ENCODE assay signal across 16 cellular contexts in genomic region chr3:57128863-57129602, GRCh38. TPM values are rescaled to one million over a fixed set of nuclear protein-coding genes. Genes with fewer than 3 reads are reported as not detected.
DNase-seq lines count a peak whose midpoint lies in the region; ATAC-seq and TF ChIP-seq lines count a peak whose summit lies in the region.
"Had no signal": no experiment of that assay in that cellular context is flagged by ENCODE, and none has a peak within 500 bp of the region (broad histone marks: within the 10 kb centered on the region; RNA-seq: fewer than 3 reads in every experiment).

No MANE protein-coding gene starts in this region.

- no peak overlapping the region for H4K8ac ChIP-seq in mesenchymal stem cell (ENCODE audit: low read length)

- H3K27me3 ChIP-seq in mesenchymal stem cell (ENCODE audit: control insufficient read depth in 1 of 2, insufficient read depth in 1 of 2, low read length in 2 of 2) = peaks cover 0 to 3% of the 10 kb centered on the region in 2 experiments
- no peaks in the 10 kb centered on the region for H3K27me3 ChIP-seq in suprapubic skin
- H3K27me3 ChIP-seq: BLaER1, stomach had no signal

- H2BK15ac ChIP-seq in mesenchymal stem cell (ENCODE audit: low read depth, poor library complexity, severe bottlenecking) = no peak overlapping the region

- no peak overlapping the region for H3K23ac ChIP-seq in mesenchymal stem cell (ENCODE audit: low read length in 2 of 2)

- no peak for TF ChIP-seq CTCF in suprapubic skin (IDR thresholded peaks at IDR 0.05)

- H3K36me3 ChIP-seq in mesenchymal stem cell (ENCODE audit: control insufficient read depth in 1 of 2, insufficient read depth in 2 of 2, low read depth in 1 of 2, low read length in 2 of 2) = no peaks in the 10 kb centered on the region
- H3K36me3 ChIP-seq in suprapubic skin = no peaks in the 10 kb centered on the region
- H3K36me3 ChIP-seq: BLaER1, stomach had no signal

- no peak overlapping the region for H2BK12ac ChIP-seq in mesenchymal stem cell (ENCODE audit: low read length in 2 of 2)

- H3K4me3 ChIP-seq in mesenchymal stem cell (ENCODE audit: insufficient read depth in 1 of 2, low read depth in 1 of 2, low read length in 2 of 2) = peak overlapping the region in 1 of 2 experiments; percentile 68
- peak overlapping the region; percentile 10 for H3K4me3 ChIP-seq in suprapubic skin
- H3K4me3 ChIP-seq: BLaER1, K562, stomach had no signal

- H3K18ac ChIP-seq in mesenchymal stem cell (ENCODE audit: low read depth in 1 of 2, low read length in 2 of 2) = no peak overlapping the region

- no peak overlapping the region for H3K4me2 ChIP-seq in mesenchymal stem cell (ENCODE audit: low read length, poor library complexity, severe bottlenecking)
- H3K4me2 ChIP-seq: BLaER1 had no signal

- H2AK5ac ChIP-seq in mesenchymal stem cell (ENCODE audit: low read length, severe bottlenecking) = no peak overlapping the region

- ATAC-seq in GM19035 (IDR thresholded peaks at IDR 0.05; ENCODE audit: unreplicated experiment) (no peak), GM21390 (IDR thresholded peaks at IDR 0.05; ENCODE audit: unreplicated experiment) (no peak)
- ATAC-seq: K562 had no signal

- H3K27ac ChIP-seq in mesenchymal stem cell (ENCODE audit: low read length, poor library complexity, severe bottlenecking) (no peak overlapping the region), suprapubic skin (peak overlapping the region; percentile 52)
- H3K27ac ChIP-seq: BLaER1, parathyroid adenoma had no signal

- no peak overlapping the region for H3K4ac ChIP-seq in mesenchymal stem cell (ENCODE audit: low read depth in 1 of 2, low read length in 2 of 2)

- no peak overlapping the region for H2AFZ ChIP-seq in mesenchymal stem cell (ENCODE audit: low read depth, low read length)
- H2AFZ ChIP-seq: parathyroid adenoma had no signal

- no peak overlapping the region for H2BK5ac ChIP-seq in mesenchymal stem cell (ENCODE audit: low read depth, low read length, poor library complexity, severe bottlenecking)

- no peak for TF ChIP-seq EP300 in suprapubic skin (IDR thresholded peaks at IDR 0.05)

- H3K4me1 ChIP-seq in mesenchymal stem cell (ENCODE audit: control insufficient read depth, insufficient read depth, low read depth, low read length) (peaks cover 5% of the 10 kb centered on the region), suprapubic skin (peaks cover 9% of the 10 kb centered on the region)
- H3K4me1 ChIP-seq: BLaER1, parathyroid adenoma had no signal

- no peak overlapping the region for H3K14ac ChIP-seq in mesenchymal stem cell (ENCODE audit: low read length in 2 of 2)

- no peak overlapping the region for H2BK120ac ChIP-seq in mesenchymal stem cell (ENCODE audit: low read depth, low read length)

- WGBS in mesenchymal stem cell = 57% methylated on average over 9 of the region's 12 CpGs
- 68% methylated on average over 12 of the region's 12 CpGs for WGBS in suprapubic skin

- TF ChIP-seq POLR2A in suprapubic skin (IDR thresholded peaks at IDR 0.05) = no peak

- H3K9me3 ChIP-seq in mesenchymal stem cell (ENCODE audit: control insufficient read depth, low read length) (no peaks in the 10 kb centered on the region), suprapubic skin (no peaks in the 10 kb centered on the region)
- H3K9me3 ChIP-seq: BLaER1, stomach had no signal

- no peaks in the 10 kb centered on the region for H3K79me1 ChIP-seq in mesenchymal stem cell (replicated peaks; ENCODE audit: low read length, poor library complexity, severe bottlenecking)

- H4K91ac ChIP-seq in mesenchymal stem cell (ENCODE audit: low read length) = no peak overlapping the region

- DNase-seq in MV-4-11 (lab: John Stamatoyannopoulos, UW) (peak; percentile 38), dermis blood vessel endothelial cell (peak; percentile 17), mesenchymal stem cell (peak; percentile 15), suprapubic skin (ENCODE audit: low spot score in 2 of 2) (no peak), foreskin melanocyte (no peak)
- DNase-seq: activated gamma-delta T cell; NCI-H1092 treated with DMSO at 0.1 percent for 48 hours; NCI-H2171; RPMI8226; stimulated activated CD4-positive, alpha-beta T cell treated with anti-CD3 and anti-CD28 coated beads, Interleukin-15, amount 100 ng/mL, for 24 hours; stomach had no signal

- H3K9ac ChIP-seq in mesenchymal stem cell (ENCODE audit: low read length) = peak overlapping the region; percentile 85
- H3K9ac ChIP-seq: BLaER1, parathyroid adenoma had no signal

RNA-seq across cellular contexts. Expression of gene IL17RD, which starts 36.1 kb away (rescaled TPM):
- total RNA-seq in dermis blood vessel endothelial cell (0.51 and 0.65 TPM in 2 replicates), suprapubic skin (1 to 10 TPM; 2.2 to 6.1 (median 3.7) TPM)
- polyA plus RNA-seq in mesenchymal stem cell (2013, experiment 1 of 2) = 0.65 TPM
- polyA plus RNA-seq in mesenchymal stem cell (2013, experiment 2 of 2) = 0.58 TPM

Comparison
In these comparisons a context has a peak if more than half of its experiments do, and no peak if none do; other contexts are left out.
1. DNase-seq: peak in MV-4-11 (single experiment), dermis blood vessel endothelial cell (single experiment) and mesenchymal stem cell (single experiment); none in suprapubic skin (0 of 2) and foreskin melanocyte (single experiment).